ENCODE assay signal across 8 cellular contexts in the genomic region with DNA sequence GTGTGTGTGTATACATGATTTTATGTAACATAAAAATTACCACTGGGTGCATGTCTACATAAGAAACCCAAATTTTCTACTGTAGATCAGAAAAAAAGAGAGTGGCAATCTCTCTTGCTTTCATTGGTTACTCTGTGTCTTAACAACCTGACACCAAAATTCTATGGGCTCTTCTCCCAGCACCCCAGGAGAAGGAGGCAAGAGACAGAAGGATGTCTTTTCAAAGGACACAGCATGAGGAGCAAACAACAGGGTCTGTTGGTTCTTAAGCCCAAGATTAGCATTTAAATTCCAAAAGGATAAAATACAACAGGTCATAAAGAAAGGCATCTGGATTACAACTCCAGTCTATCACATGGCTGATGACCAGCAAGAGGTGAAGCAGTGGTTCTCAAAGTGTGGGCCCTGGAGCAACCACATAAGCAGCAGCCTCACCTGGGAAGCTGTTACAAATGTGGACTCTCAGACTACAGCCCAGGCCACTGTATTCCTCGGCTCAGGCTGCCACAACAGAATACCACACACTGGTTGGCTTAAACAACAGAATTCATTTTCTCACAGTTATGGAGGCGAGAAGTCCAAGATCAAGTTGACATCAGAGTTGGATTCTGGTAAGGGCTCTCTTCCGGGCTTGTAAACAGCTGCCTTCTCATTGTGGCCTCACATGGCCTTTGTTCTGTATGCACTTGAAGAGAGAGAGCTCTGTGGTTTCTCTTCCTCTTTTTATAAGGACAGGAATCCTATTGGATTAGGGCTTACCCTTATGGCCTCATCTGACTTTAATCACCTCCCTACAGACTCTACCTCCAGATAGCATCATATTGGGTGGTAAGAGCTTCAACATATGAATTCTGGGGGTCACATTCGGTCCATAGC.
DNase-seq lines count a peak whose midpoint lies in the region; ATAC-seq and TF ChIP-seq lines count a peak whose summit lies in the region.

No MANE protein-coding gene starts in this region.

- H3K4me1 Mint-ChIP-seq in CD8-positive, alpha-beta T cell (ENCODE audit: low read depth), result peaks cover 24% of the 10 kb centered on the region
- peaks cover 8% of the 10 kb centered on the region for H3K4me1 Mint-ChIP-seq in WTC11

- H3K27me3 ChIP-seq in CD8-positive, alpha-beta T cell (ENCODE audit: insufficient read depth, low read length), result no peaks in the 10 kb centered on the region

- no peak overlapping the region for H3K4me3 Mint-ChIP-seq in CD8-positive, alpha-beta T cell
- no peak overlapping the region for H3K4me3 Mint-ChIP-seq in WTC11

- H3K4me3 ChIP-seq in CD8-positive, alpha-beta T cell (ENCODE audit: low read depth, low read length), result no peak overlapping the region
- H3K4me3 ChIP-seq in lower leg skin (ENCODE audit: low read depth, poor library complexity, severe bottlenecking), result no peak overlapping the region

- TF ChIP-seq POLR2A in lower leg skin (IDR thresholded peaks at IDR 0.05), result no peak

- H3K27me3 Mint-ChIP-seq in CD8-positive, alpha-beta T cell (ENCODE audit: low read depth), result no peaks in the 10 kb centered on the region
- no peaks in the 10 kb centered on the region for H3K27me3 Mint-ChIP-seq in WTC11 (ENCODE audit: low read depth)

- intact Hi-C loops in CD8-positive, alpha-beta T cell (cut with DNase I, micrococcal nuclease), result no loop called here
- intact Hi-C loops in lower leg skin (cut with DNase I; ENCODE audit: low total_unique reads), result no loop called here

- 73 to 79% methylated on average over 4 of the region's 4 CpGs for WGBS in lower leg skin, 2 donors

- peak overlapping the region; percentile 14 for H3K27ac Mint-ChIP-seq in CD8-positive, alpha-beta T cell
- H3K27ac Mint-ChIP-seq in WTC11, result no peak overlapping the region

- no peak for TF ChIP-seq CTCF in CD8-positive, alpha-beta T cell (IDR thresholded peaks at IDR 0.05)
- no peak for TF ChIP-seq CTCF in WTC11 (IDR thresholded peaks at IDR 0.05)
- TF ChIP-seq CTCF in lower leg skin (IDR thresholded peaks at IDR 0.05), result no peak

- no peak for DNase-seq in CD8-positive, alpha-beta T cell
- DNase-seq in WTC11 (ENCODE audit: low spot score) (no peak), retina (no peak), D341Med (ENCODE audit: low spot score) (no peak), lower leg skin (ENCODE audit: low spot score in 2 of 2) (no peak)

- H3K36me3 Mint-ChIP-seq in CD8-positive, alpha-beta T cell, result no peaks in the 10 kb centered on the region
- no peaks in the 10 kb centered on the region for H3K36me3 Mint-ChIP-seq in WTC11

- CTCF ChIA-PET in CD8-positive, alpha-beta T cell (lab: Charles Lee), result no interaction called here
- CTCF ChIA-PET in WTC11 (lab: Charles Lee), result no interaction called here

- no peak for ATAC-seq in CD8-positive, alpha-beta T cell
- ATAC-seq in GM19467 (IDR thresholded peaks at IDR 0.05; ENCODE audit: unreplicated experiment), result peak; percentile 63
- ATAC-seq in HG03469 (IDR thresholded peaks at IDR 0.05; ENCODE audit: unreplicated experiment), result peak; percentile 85
- no peak for ATAC-seq in WTC11
- no peak for ATAC-seq in esophagus mucosa

- H3K36me3 ChIP-seq in CD8-positive, alpha-beta T cell (ENCODE audit: insufficient read depth, low read length), result no peaks in the 10 kb centered on the region

- H3K9me3 ChIP-seq in CD8-positive, alpha-beta T cell (ENCODE audit: low read length), result no peaks in the 10 kb centered on the region

- H3K27ac ChIP-seq in CD8-positive, alpha-beta T cell (ENCODE audit: low read depth, low read length), result no peak overlapping the region

- peaks cover 2% of the 10 kb centered on the region for H3K9me3 Mint-ChIP-seq in CD8-positive, alpha-beta T cell
- H3K9me3 Mint-ChIP-seq in WTC11, result no peaks in the 10 kb centered on the region

- peaks cover 5% of the 10 kb centered on the region for H3K4me1 ChIP-seq in CD8-positive, alpha-beta T cell (ENCODE audit: insufficient read depth, low read length)

- POLR2A ChIA-PET in CD8-positive, alpha-beta T cell (lab: Charles Lee), result no interaction called here
- POLR2A ChIA-PET in WTC11 (lab: Charles Lee), result no interaction called here

TF ChIP-seq in WTC11, 78 proteins besides CTCF, POLR2A, EP300 and RAD21:
- TF ChIP-seq GTF2I (CRISPR knock-in tag; conservative IDR thresholded peaks at IDR 0.05) (no peak), ZNF416 (CRISPR knock-in tag; IDR thresholded peaks at IDR 0.05) (no peak), NFE2L1 (CRISPR knock-in tag; IDR thresholded peaks at IDR 0.05) (no peak), ZNF423 (CRISPR knock-in tag; IDR thresholded peaks at IDR 0.05) (0 out of 2 replicates have a peak, but pooled peaks have one; percentile 4), E2F5 (CRISPR knock-in tag; IDR thresholded peaks at IDR 0.05) (no peak)

Comparison
In these comparisons a context has a peak if more than half of its experiments do, and no peak if none do; other contexts are left out.
1. ATAC-seq: peak in GM19467 (single experiment) and HG03469 (single experiment); none in CD8-positive, alpha-beta T cell (single experiment), WTC11 (single experiment) and esophagus mucosa (single experiment).